8 cellular contexts compared by ENCODE assay signal in the genomic region with DNA sequence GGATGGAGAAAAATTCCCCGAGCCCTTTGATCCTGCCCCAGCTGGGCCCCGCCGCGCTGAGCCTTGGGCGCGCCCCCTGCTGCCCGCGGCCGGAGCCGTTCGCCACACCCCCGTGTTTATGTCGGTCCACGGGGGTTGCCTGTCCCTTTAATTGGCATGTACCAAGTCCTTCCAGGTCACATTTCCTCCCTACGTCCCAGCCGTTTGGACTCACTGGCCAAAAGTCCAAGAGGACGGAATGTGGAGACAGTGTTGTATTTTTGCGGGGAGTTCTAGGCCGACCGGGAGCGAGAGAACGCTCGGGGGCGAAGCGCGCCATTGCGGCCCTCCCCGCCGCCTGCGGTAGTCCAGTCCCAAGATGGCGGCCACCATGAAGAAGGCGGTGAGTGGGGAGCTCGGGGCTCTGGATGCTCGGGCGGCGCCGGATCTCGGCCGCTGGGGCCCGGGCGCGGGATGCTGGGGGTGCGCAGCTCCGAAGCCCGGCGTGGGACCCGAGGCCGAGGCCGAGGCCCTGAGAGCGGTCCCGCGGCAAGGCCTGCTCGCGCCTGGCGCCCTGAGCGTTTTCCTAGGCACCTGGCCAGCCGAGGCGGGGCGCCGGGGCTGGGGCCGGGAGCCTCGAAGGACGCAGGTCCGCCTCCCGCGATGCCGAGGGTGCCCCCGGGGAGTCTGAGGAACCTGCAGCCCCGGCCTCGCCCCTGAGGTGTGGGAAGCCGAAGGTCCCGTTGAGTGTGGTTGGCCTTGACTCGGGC. TPM values are rescaled to one million over a fixed set of nuclear protein-coding genes. Genes with fewer than 3 reads are reported as not detected.
DNase-seq lines count a peak whose midpoint lies in the region; ATAC-seq and TF ChIP-seq lines count a peak whose summit lies in the region.

A gene with protein sequence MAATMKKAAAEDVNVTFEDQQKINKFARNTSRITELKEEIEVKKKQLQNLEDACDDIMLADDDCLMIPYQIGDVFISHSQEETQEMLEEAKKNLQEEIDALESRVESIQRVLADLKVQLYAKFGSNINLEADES (plus strand): TSS at position 345 of the 749 bp plus-strand sequence. CDS start 14 bp downstream, at position 359.

- no peaks in the 10 kb centered on the region for H3K27me3 Mint-ChIP-seq in activated T-helper 2 cell treated with anti-CD3 and anti-CD28 coated beads, Interferon-gamma antibody, Interleukin-2, Interleukin-4, amounts not matched to agents 10 μg/mL and 5 μg/mL and 100 μg/mL, durations not matched to agents 14 hours and 24 hours and 36 hours (ENCODE audit: low read depth)
- no peaks in the 10 kb centered on the region for H3K27me3 Mint-ChIP-seq in nephron progenitor cell (ENCODE audit: low read depth, poor library complexity)
- no peaks in the 10 kb centered on the region for H3K27me3 Mint-ChIP-seq in stimulated activated naive CD8-positive, alpha-beta T cell treated with anti-CD3 and anti-CD28 coated beads, Interleukin-15, amount 100 ng/mL, for 72 hours

- intact Hi-C loops in activated T-helper 2 cell treated with anti-CD3 and anti-CD28 coated beads, Interferon-gamma antibody, Interleukin-2, Interleukin-4, amounts not matched to agents 10 μg/mL and 5 μg/mL and 100 μg/mL, durations not matched to agents 14 hours and 24 hours and 36 hours (cut with micrococcal nuclease), result loop anchor here (5.0 to 10.0 kb wide), 3 partner anchors 79 to 439 kb away; no protein-coding TSS in a partner anchor

- H3K4me3 Mint-ChIP-seq in activated T-helper 2 cell treated with anti-CD3 and anti-CD28 coated beads, Interferon-gamma antibody, Interleukin-2, Interleukin-4, amounts not matched to agents 10 μg/mL and 5 μg/mL and 100 μg/mL, durations not matched to agents 14 hours and 24 hours and 36 hours (ENCODE audit: low read depth), result peak within 1 kb of the TSS; percentile 94
- peak within 1 kb of the TSS; percentile 98 for H3K4me3 Mint-ChIP-seq in nephron progenitor cell
- peak within 1 kb of the TSS; percentile 84 to 94 for H3K4me3 Mint-ChIP-seq in stimulated activated naive CD8-positive, alpha-beta T cell treated with anti-CD3 and anti-CD28 coated beads, Interleukin-15, amount 100 ng/mL, for 72 hours

- H3K4me2 ChIP-seq in GM23248 (ENCODE audit: unreplicated experiment) (peak within 1 kb of the TSS; percentile 98), Karpas-422 (ENCODE audit: low read depth, low read length, poor library complexity, severe bottlenecking) (peak within 1 kb of the TSS; percentile 91)

- in situ Hi-C loops in GM23248 (cut with MboI), result no loop called here

- peaks cover 11% of the 10 kb centered on the region; the same call in 1 of the 2 replicates for H3F3A ChIP-seq in GM23248 (ENCODE audit: insufficient read depth)

- peak within 1 kb of the TSS; percentile 99 for H3K27ac Mint-ChIP-seq in activated T-helper 2 cell treated with anti-CD3 and anti-CD28 coated beads, Interferon-gamma antibody, Interleukin-2, Interleukin-4, amounts not matched to agents 10 μg/mL and 5 μg/mL and 100 μg/mL, durations not matched to agents 14 hours and 24 hours and 36 hours
- peak within 1 kb of the TSS; percentile 100 for H3K27ac Mint-ChIP-seq in nephron progenitor cell
- H3K27ac Mint-ChIP-seq in stimulated activated naive CD8-positive, alpha-beta T cell treated with anti-CD3 and anti-CD28 coated beads, Interleukin-15, amount 100 ng/mL, for 72 hours, result peak within 1 kb of the TSS; percentile 100

- H2AFZ ChIP-seq in GM23248 (peak within 1 kb of the TSS; percentile 79), Karpas-422 (ENCODE audit: low read length) (peak within 1 kb of the TSS; percentile 29; the same call in 1 of the 2 replicates)

- peak; percentile 93 for ATAC-seq in stimulated activated naive CD8-positive, alpha-beta T cell treated with anti-CD3 and anti-CD28 coated beads, Interleukin-15, amount 100 ng/mL, for 72 hours

- no peaks in the 10 kb centered on the region for H3K9me3 Mint-ChIP-seq in activated T-helper 2 cell treated with anti-CD3 and anti-CD28 coated beads, Interferon-gamma antibody, Interleukin-2, Interleukin-4, amounts not matched to agents 10 μg/mL and 5 μg/mL and 100 μg/mL, durations not matched to agents 14 hours and 24 hours and 36 hours
- H3K9me3 Mint-ChIP-seq in nephron progenitor cell, result no peaks in the 10 kb centered on the region
- H3K9me3 Mint-ChIP-seq in stimulated activated naive CD8-positive, alpha-beta T cell treated with anti-CD3 and anti-CD28 coated beads, Interleukin-15, amount 100 ng/mL, for 72 hours, result no peaks in the 10 kb centered on the region

- peaks cover 26% of the 10 kb centered on the region for H3K4me1 Mint-ChIP-seq in activated T-helper 2 cell treated with anti-CD3 and anti-CD28 coated beads, Interferon-gamma antibody, Interleukin-2, Interleukin-4, amounts not matched to agents 10 μg/mL and 5 μg/mL and 100 μg/mL, durations not matched to agents 14 hours and 24 hours and 36 hours (ENCODE audit: low read depth)
- peaks cover 25% of the 10 kb centered on the region for H3K4me1 Mint-ChIP-seq in nephron progenitor cell
- H3K4me1 Mint-ChIP-seq in stimulated activated naive CD8-positive, alpha-beta T cell treated with anti-CD3 and anti-CD28 coated beads, Interleukin-15, amount 100 ng/mL, for 72 hours, result peaks cover 55% of the 10 kb centered on the region

- peaks cover 27% of the 10 kb centered on the region for H3K4me1 ChIP-seq in GM23248 (ENCODE audit: insufficient read depth)
- H3K4me1 ChIP-seq in Karpas-422 (ENCODE audit: low read length), result peaks cover 17% of the 10 kb centered on the region

- H3K9me3 ChIP-seq in GM23248 (ENCODE audit: low read depth) (no peaks in the 10 kb centered on the region), Karpas-422 (ENCODE audit: low read length) (no peaks in the 10 kb centered on the region)

- peak within 1 kb of the TSS; percentile 88 for H3K4me3 ChIP-seq in GM23248
- H3K4me3 ChIP-seq in Karpas-422 (ENCODE audit: low read length), result peak within 1 kb of the TSS; percentile 88
- H3K4me3 ChIP-seq in fibroblast of pulmonary artery (replicated peaks; ENCODE audit: low read depth, low read length), result peak within 1 kb of the TSS; percentile 89

- H3K9ac ChIP-seq in GM23248 (peak within 1 kb of the TSS; percentile 92), Karpas-422 (ENCODE audit: low read length) (peak within 1 kb of the TSS; percentile 85)

- H3K36me3 ChIP-seq in GM23248 (ENCODE audit: low read depth) (no peaks in the 10 kb centered on the region), Karpas-422 (ENCODE audit: insufficient read depth, low read length) (no peaks in the 10 kb centered on the region)

- DNase-seq in ELR (ENCODE audit: low read depth), result peak; percentile 89
- peak; percentile 94 for DNase-seq in GM23248
- DNase-seq in Karpas-422, result peak; percentile 88
- peak; percentile 82 for DNase-seq in RPMI8226
- DNase-seq in activated T-helper 2 cell treated with anti-CD3 and anti-CD28 coated beads, Interferon-gamma antibody, Interleukin-2, Interleukin-4, amounts not matched to agents 10 μg/mL and 5 μg/mL and 100 μg/mL, durations not matched to agents 14 hours and 24 hours and 36 hours (ENCODE audit: low spot score), result peak; percentile 78
- DNase-seq in fibroblast of pulmonary artery (ENCODE audit: low read depth), result peak; percentile 87
- DNase-seq in nephron progenitor cell, result peak; percentile 88
- peak; percentile 88 to 90 for DNase-seq in stimulated activated naive CD8-positive, alpha-beta T cell treated with anti-CD3 and anti-CD28 coated beads, Interleukin-15, amount 100 ng/mL, for 72 hours

- peaks cover 18% of the 10 kb centered on the region for H3K36me3 Mint-ChIP-seq in activated T-helper 2 cell treated with anti-CD3 and anti-CD28 coated beads, Interferon-gamma antibody, Interleukin-2, Interleukin-4, amounts not matched to agents 10 μg/mL and 5 μg/mL and 100 μg/mL, durations not matched to agents 14 hours and 24 hours and 36 hours (ENCODE audit: low read depth)
- peaks cover 27% of the 10 kb centered on the region for H3K36me3 Mint-ChIP-seq in nephron progenitor cell (ENCODE audit: low read depth)

- H3K9me2 ChIP-seq in GM23248 (ENCODE audit: insufficient read depth) (no peaks in the 10 kb centered on the region), Karpas-422 (replicated peaks; ENCODE audit: insufficient read depth, low read length) (no peaks in the 10 kb centered on the region)

- TF ChIP-seq CTCF in fibroblast of pulmonary artery (IDR thresholded peaks at IDR 0.05; ENCODE audit: low read length, missing control alignments) (peak; percentile 48), nephron progenitor cell (IDR thresholded peaks at IDR 0.05) (peak; percentile 68)

- H3K27me3 ChIP-seq in GM23248 (replicated peaks; ENCODE audit: insufficient read depth) (no peaks in the 10 kb centered on the region), Karpas-422 (ENCODE audit: low read length) (no peaks in the 10 kb centered on the region)

- WGBS in GM23248 (ENCODE audit: low coverage in 1 of 2, low lambda C conversion rate in 2 of 2, missing lambda C conversion rate in 2 of 2), 2 experiments, result 1 to 2% methylated on average over 52 to 71 of the region's 73 CpGs

- peaks cover 47% of the 10 kb centered on the region for H3K79me2 ChIP-seq in GM23248 (ENCODE audit: insufficient read depth)
- H3K79me2 ChIP-seq in Karpas-422 (ENCODE audit: low read length), result peaks cover 50% of the 10 kb centered on the region

- H3K27ac ChIP-seq in GM23248 (peak within 1 kb of the TSS; percentile 84), Karpas-422 (ENCODE audit: low read length) (peak within 1 kb of the TSS; percentile 51)

- H4K20me1 ChIP-seq in GM23248 (ENCODE audit: insufficient read depth), result no peaks in the 10 kb centered on the region
- H4K20me1 ChIP-seq in Karpas-422 (ENCODE audit: insufficient read depth, low read depth, low read length), result no peaks in the 10 kb centered on the region

RNA-seq across cellular contexts. Expression of the gene that starts here (rescaled TPM):
- total RNA-seq in GM23248 (2014; rRNA removed; shearing (Covaris generic)), result 64.5 and 70.9 TPM in 2 replicates
- polyA plus RNA-seq in GM23248 (2016; fragmentation: Nextera tagmentation; extraction: Ambion mirVana), result 80.1 and 83.6 TPM in 2 replicates
- 70.7 and 80.0 TPM in 2 replicates for total RNA-seq in Karpas-422 (2014; rRNA removed; shearing (Covaris generic); ENCODE audit: low replicate concordance)
- 52.2 and 55.1 TPM in 2 replicates for total RNA-seq in activated T-helper 2 cell treated with anti-CD3 and anti-CD28 coated beads, Interferon-gamma antibody, Interleukin-2, Interleukin-4, amounts not matched to agents 10 μg/mL and 5 μg/mL and 100 μg/mL, durations not matched to agents 14 hours and 24 hours and 36 hours

Comparison
In these comparisons a context has a peak if more than half of its experiments do, and no peak if none do; other contexts are left out.
1. Peak in every context shown above with its lines: DNase-seq, ATAC-seq, H3K4me3 ChIP-seq and H3K27ac ChIP-seq.